19 cellular contexts compared by ENCODE assay signal in the genomic region with DNA sequence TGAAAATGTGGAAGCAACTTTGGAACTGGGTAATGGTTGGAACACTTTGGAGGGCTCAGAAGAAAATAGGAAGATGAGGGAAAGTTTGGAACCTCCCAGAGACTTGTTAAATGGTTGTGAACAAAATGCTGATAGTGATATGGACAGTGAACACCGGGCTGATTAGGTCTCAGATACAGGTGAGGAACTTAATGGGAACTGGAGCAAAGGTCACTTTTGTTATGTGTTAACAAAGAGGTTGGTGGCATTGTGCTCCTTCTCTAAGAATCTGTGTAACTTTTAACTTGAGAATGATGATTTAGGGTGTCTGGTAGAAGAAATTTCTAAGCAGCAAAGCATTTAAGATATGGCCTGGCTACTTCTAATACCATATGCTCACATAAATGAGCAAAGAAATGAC. TPM values are rescaled to one million over a fixed set of nuclear protein-coding genes. Genes with fewer than 3 reads are reported as not detected.
A peak's percentile ranks its signal among the peaks of the same experiment; 100 is the strongest.
DNase-seq lines count a peak whose midpoint lies in the region; ATAC-seq, FAIRE-seq and TF ChIP-seq lines count a peak whose summit lies in the region.
"Had no signal": no experiment of that assay in that cellular context is flagged by ENCODE, and none has a peak within 500 bp of the region (broad histone marks: within the 10 kb centered on the region; RNA-seq: fewer than 3 reads in every experiment).

No MANE protein-coding gene starts in this region.

- peaks cover 1% of the 10 kb centered on the region for H3K27me3 Mint-ChIP-seq in GM23338 (ENCODE audit: insufficient read depth, low read depth, poor library complexity)

- no peaks in the 10 kb centered on the region for H3K27me3 ChIP-seq in GM23338 (ENCODE audit: insufficient read depth)
- no peaks in the 10 kb centered on the region for H3K27me3 ChIP-seq in HUES64 (ENCODE audit: insufficient read depth, low read length)
- H3K27me3 ChIP-seq in iPS-18a (ENCODE audit: control insufficient read depth, insufficient read depth, low read length) = no peaks in the 10 kb centered on the region
- no peaks in the 10 kb centered on the region for H3K27me3 ChIP-seq in small intestine (ENCODE audit: control insufficient read depth in 2 of 2, insufficient read depth in 2 of 2, low read length in 2 of 2)
- H3K27me3 ChIP-seq: BLaER1 treated with 17β-estradiol and CSF1 and Interleukin-3, amounts not matched to agents 10 nM and 100 nM had no signal

- H3K36me3 ChIP-seq in GM23338 (ENCODE audit: insufficient read depth) (no peaks in the 10 kb centered on the region; the same call in 1 of the 2 replicates), HUES64 (ENCODE audit: insufficient read depth, low read length) (no peaks in the 10 kb centered on the region), iPS-18a (ENCODE audit: control insufficient read depth, low read depth, low read length) (no peaks in the 10 kb centered on the region), small intestine (ENCODE audit: control insufficient read depth in 2 of 2, insufficient read depth in 2 of 2, low read length in 2 of 2) (no peaks in the 10 kb centered on the region)

- peaks cover 45% of the 10 kb centered on the region for H3K36me3 Mint-ChIP-seq in GM23338 (ENCODE audit: low read depth)
- H3K36me3 Mint-ChIP-seq: CD8-positive, alpha-beta T cell had no signal

- DNase-seq in GM23338 (ENCODE audit: low spot score) (peak; percentile 3), small intestine (peak; percentile 58), HuH-7 (ENCODE audit: low spot score) (no peak), left colon (no peak)
- DNase-seq: 8988T; Calu3; CD8-positive, alpha-beta T cell; DMS79 treated with DMSO at 0.1 percent for 48 hours; GF-D8; H7; KG1 had no signal

- no peak overlapping the region for H2AFZ ChIP-seq in GM23338
- H2AFZ ChIP-seq: GM23248 had no signal

- no peak for TF ChIP-seq CTCF in GM23338 (conservative IDR thresholded peaks at IDR 0.05; ENCODE audit: low read depth in 2 of 2)

- H3F3A ChIP-seq in GM23338 (replicated peaks; ENCODE audit: low read depth) = peaks cover 5% of the 10 kb centered on the region; the same call in 1 of the 2 replicates

- H3K4me3 ChIP-seq in GM23338 (0 out of 2 replicates have a peak overlapping the region, but pooled peaks have one; percentile 0), HUES64 (ENCODE audit: low read length) (no peak overlapping the region), iPS-18a (ENCODE audit: low read length) (peak overlapping the region; percentile 14), small intestine (ENCODE audit: low read depth in 1 of 2, low read length in 2 of 2) (no peak overlapping the region)
- H3K4me3 ChIP-seq: BLaER1 treated with 17β-estradiol and CSF1 and Interleukin-3, amounts not matched to agents 10 nM and 100 nM; GM23248 had no signal

- H3K4me2 ChIP-seq in GM23338 = peak overlapping the region; percentile 21; the same call in 1 of the 2 replicates

- H3K27ac ChIP-seq in GM23338 (ENCODE audit: low read depth) (peak overlapping the region; percentile 59), HUES64 (ENCODE audit: low read depth, low read length) (peak overlapping the region; percentile 77; the same call in 1 of the 2 replicates), iPS-18a (ENCODE audit: low read length) (no peak overlapping the region), small intestine (ENCODE audit: low read depth in 1 of 2, low read length in 1 of 2) (no peak overlapping the region)
- H3K27ac ChIP-seq: GM23248 had no signal

- 0 out of 2 replicates have a peak overlapping the region, but pooled peaks have one; percentile 9 for H3K27ac Mint-ChIP-seq in GM23338
- H3K27ac Mint-ChIP-seq: CD8-positive, alpha-beta T cell; IgD-negative memory B cell had no signal

- H3K79me2 ChIP-seq in GM23338 (replicated peaks; ENCODE audit: insufficient read depth) = no peaks in the 10 kb centered on the region

- no peak for FAIRE-seq in small intestine (lab: Jason Lieb, UNC)

- H3K4me1 ChIP-seq in GM23338 (ENCODE audit: insufficient read depth) (peaks cover 6% of the 10 kb centered on the region; the same call in 1 of the 2 replicates), HUES64 (ENCODE audit: insufficient read depth, low read length) (peaks cover 4% of the 10 kb centered on the region; the same call in 1 of the 2 replicates), iPS-18a (ENCODE audit: control insufficient read depth, low read depth, low read length) (peaks cover 3% of the 10 kb centered on the region), small intestine (ENCODE audit: control insufficient read depth in 2 of 2, insufficient read depth in 1 of 2, low read depth in 1 of 2, low read length in 1 of 2) (no peaks in the 10 kb centered on the region)

- peaks cover 52% of the 10 kb centered on the region for H3K9me3 Mint-ChIP-seq in GM23338

- H3K9ac ChIP-seq in HUES64 (ENCODE audit: low read depth, low read length) (no peak overlapping the region), iPS-18a (ENCODE audit: low read length) (no peak overlapping the region)
- H3K9ac ChIP-seq: BLaER1 treated with 17β-estradiol and CSF1 and Interleukin-3, amounts not matched to agents 10 nM and 100 nM; GM23248 had no signal

- no peak for ATAC-seq in GM23338
- no peak for ATAC-seq in GM21367 (IDR thresholded peaks at IDR 0.05; ENCODE audit: unreplicated experiment)
- no peak for ATAC-seq in left colon
- ATAC-seq: CD8-positive, alpha-beta T cell had no signal

- peaks cover 18% of the 10 kb centered on the region for H3K9me2 ChIP-seq in GM23338 (ENCODE audit: insufficient read depth)

- H3K4me1 Mint-ChIP-seq in GM23338 = peaks cover 10% of the 10 kb centered on the region
- H3K4me1 Mint-ChIP-seq: IgD-negative memory B cell had no signal

- WGBS in HUES64 = 52% methylated on average over 1 of the region's 1 CpG
- 15 to 60% (median 21%) methylated on average over 1 of the region's 1 CpG for WGBS in small intestine, 3 donors

- intact Hi-C loops in left colon (cut with DNase I, micrococcal nuclease) = no loop called here

- H3K9me3 ChIP-seq in HUES64 (ENCODE audit: insufficient read depth, low read depth, low read length) (peaks cover 37% of the 10 kb centered on the region), iPS-18a (ENCODE audit: control insufficient read depth, low read depth, low read length) (peaks cover 4% of the 10 kb centered on the region), small intestine (ENCODE audit: control insufficient read depth, low read depth) (no peaks in the 10 kb centered on the region)

- no peaks in the 10 kb centered on the region for H4K20me1 ChIP-seq in GM23338 (replicated peaks; ENCODE audit: insufficient read depth)
- H4K20me1 ChIP-seq: BLaER1 treated with 17β-estradiol and CSF1 and Interleukin-3, amounts not matched to agents 10 nM and 100 nM had no signal

- no peak overlapping the region for H3K4me3 Mint-ChIP-seq in GM23338
- H3K4me3 Mint-ChIP-seq: CD8-positive, alpha-beta T cell; IgD-negative memory B cell had no signal

TF ChIP-seq in GM23338, 12 proteins besides CTCF, POLR2A, EP300 and RAD21 (continues in another document):
- TF ChIP-seq, protein P1, sequence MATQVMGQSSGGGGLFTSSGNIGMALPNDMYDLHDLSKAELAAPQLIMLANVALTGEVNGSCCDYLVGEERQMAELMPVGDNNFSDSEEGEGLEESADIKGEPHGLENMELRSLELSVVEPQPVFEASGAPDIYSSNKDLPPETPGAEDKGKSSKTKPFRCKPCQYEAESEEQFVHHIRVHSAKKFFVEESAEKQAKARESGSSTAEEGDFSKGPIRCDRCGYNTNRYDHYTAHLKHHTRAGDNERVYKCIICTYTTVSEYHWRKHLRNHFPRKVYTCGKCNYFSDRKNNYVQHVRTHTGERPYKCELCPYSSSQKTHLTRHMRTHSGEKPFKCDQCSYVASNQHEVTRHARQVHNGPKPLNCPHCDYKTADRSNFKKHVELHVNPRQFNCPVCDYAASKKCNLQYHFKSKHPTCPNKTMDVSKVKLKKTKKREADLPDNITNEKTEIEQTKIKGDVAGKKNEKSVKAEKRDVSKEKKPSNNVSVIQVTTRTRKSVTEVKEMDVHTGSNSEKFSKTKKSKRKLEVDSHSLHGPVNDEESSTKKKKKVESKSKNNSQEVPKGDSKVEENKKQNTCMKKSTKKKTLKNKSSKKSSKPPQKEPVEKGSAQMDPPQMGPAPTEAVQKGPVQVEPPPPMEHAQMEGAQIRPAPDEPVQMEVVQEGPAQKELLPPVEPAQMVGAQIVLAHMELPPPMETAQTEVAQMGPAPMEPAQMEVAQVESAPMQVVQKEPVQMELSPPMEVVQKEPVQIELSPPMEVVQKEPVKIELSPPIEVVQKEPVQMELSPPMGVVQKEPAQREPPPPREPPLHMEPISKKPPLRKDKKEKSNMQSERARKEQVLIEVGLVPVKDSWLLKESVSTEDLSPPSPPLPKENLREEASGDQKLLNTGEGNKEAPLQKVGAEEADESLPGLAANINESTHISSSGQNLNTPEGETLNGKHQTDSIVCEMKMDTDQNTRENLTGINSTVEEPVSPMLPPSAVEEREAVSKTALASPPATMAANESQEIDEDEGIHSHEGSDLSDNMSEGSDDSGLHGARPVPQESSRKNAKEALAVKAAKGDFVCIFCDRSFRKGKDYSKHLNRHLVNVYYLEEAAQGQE (IDR thresholded peaks at IDR 0.05; ENCODE audit: unreplicated experiment) = no peak
- TF ChIP-seq EZH2phosphoT487 (IDR thresholded peaks at IDR 0.05; ENCODE audit: unreplicated experiment) = no peak
- TF ChIP-seq STAT1 (IDR thresholded peaks at IDR 0.05; ENCODE audit: unreplicated experiment) = no peak

RNA-seq across cellular contexts. Expression of gene CXCL14, which starts 36.4 kb away (rescaled TPM):
- total RNA-seq in GM23338 (2014; rRNA removed; shearing (Covaris generic)) = not detected in 2 replicates
- 1.7 TPM in 2 replicates for polyA plus RNA-seq in GM23338 (2016; fragmentation: Nextera tagmentation; extraction: Ambion mirVana)
- 1.6 TPM for polyA plus RNA-seq in HUES64 (2013, experiment 1 of 2)
- polyA plus RNA-seq in HUES64 (2013, experiment 2 of 2) = 2.2 TPM
- polyA plus RNA-seq in small intestine = 10 to 100 TPM in 2 of 3 donors, 1 to 10 TPM in 1; 4.9 to 70.0 (median 13.4) TPM
- total RNA-seq in left colon = 10 to 100 TPM; 23.3 to 88.5 TPM
- total RNA-seq: A673; Calu3; CD8-positive, alpha-beta T cell had no signal
- polyA plus RNA-seq: AG04450, IgD-negative memory B cell had no signal

Comparison
In these comparisons a context has a peak if more than half of its experiments do, and no peak if none do; other contexts are left out.
1. DNase-seq: peak in GM23338 (single experiment) and small intestine (single experiment); none in HuH-7 (single experiment) and left colon (0 of 2).
2. H3K27ac ChIP-seq: peak in GM23338 (single experiment) and HUES64 (single experiment); none in iPS-18a (single experiment) and small intestine (0 of 2).
3. H3K4me3 ChIP-seq: peak in GM23338 (single experiment) and iPS-18a (single experiment); none in HUES64 (single experiment) and small intestine (0 of 2).
4. RNA of gene CXCL14, which starts 36.4 kb away (total RNA-seq): 23.3 to 88.5 TPM in left colon; not detected in GM23338; every median in the first group is over 10 times any median in the second.